Comparison of ENCODE assay signal across 1 cellular context in genomic region chr5:40606077-40606765, GRCh38.
TF ChIP-seq lines count a peak whose summit lies in the region.

No MANE protein-coding gene starts in this region.

TF ChIP-seq in GM23338, 12 proteins besides CTCF, POLR2A, EP300 and RAD21 (continued from another document):
- TF ChIP-seq ZNF462 (CRISPR knock-in tag; IDR thresholded peaks at IDR 0.05) (no peak), JUNB (IDR thresholded peaks at IDR 0.05; ENCODE audit: unreplicated experiment) (no peak), ETS1 (IDR thresholded peaks at IDR 0.05) (no peak), NANOG (IDR thresholded peaks at IDR 0.05; ENCODE audit: borderline replicate concordance) (no peak)
TF ChIP-seq in GM23338: peak in this region for 0.
